Comparison of ENCODE assay signal across 29 cellular contexts in genomic region chr10:10489765-10490164, GRCh38.
"Had no signal": no experiment of that assay in that cellular context is flagged by ENCODE, and none has a peak within 500 bp of the region (broad histone marks: within the 10 kb centered on the region; RNA-seq: fewer than 3 reads in every experiment).

No MANE protein-coding gene starts in this region.

- H3K36me3 Mint-ChIP-seq: activated naive CD4-positive, alpha-beta T cell treated with anti-CD3 and anti-CD28 coated beads, Interleukin-2, amount 50 U/mL, for 24 hours; natural killer cell treated with Interleukin-12 subunit alpha and Interleukin-12 subunit beta and Interleukin-15 and Interleukin-18, amount 100 ng/mL, for 72 hours had no signal

- H3K36me3 ChIP-seq: colonic mucosa, esophagus squamous epithelium, left ventricle myocardium inferior, neutrophil, ovary, right lobe of liver, spleen, suprapubic skin, tibial artery had no signal

- DNase-seq: activated CD4-positive, alpha-beta memory T cell treated with anti-CD3 and anti-CD28 coated beads, Interleukin-2, amount 10 ng/mL, durations not matched to agents 7 days and 5 days; activated CD4-positive, alpha-beta T cell treated with anti-CD3 and anti-CD28 coated beads, Interleukin-2, amount 10 ng/mL, durations not matched to agents 24 days and 14 days; activated CD4-positive, CD25-positive, alpha-beta regulatory T cell treated with anti-CD3 and anti-CD28 coated beads, Interleukin-2, amount 50 U/mL, for 72 hours; activated CD8-positive, alpha-beta memory T cell treated with anti-CD3 and anti-CD28 coated beads, Interleukin-2, amount 50 U/mL, for 48 hours; activated gamma-delta T cell treated with Interleukin-2 at 50 U/mL for 16 hours; activated naive CD8-positive, alpha-beta T cell treated with anti-CD3 and anti-CD28 coated beads, Interleukin-2, amount 50 U/mL, for 24 hours; activated T-cell treated with anti-CD3 and anti-CD28 coated beads, Interleukin-2, amount 50 U/mL, for 24 hours; anterior cingulate cortex; body of pancreas; colonic mucosa; effector CD8-positive, alpha-beta T cell; esophagus squamous epithelium; foreskin melanocyte; islet precursor cell; left ventricle myocardium inferior; mucosa of descending colon; ovary; right lobe of liver; spleen; stimulated activated naive CD4-positive, alpha-beta T cell; T-helper 17 cell; T1000; tibial artery had no signal

- H3K4me1 ChIP-seq: body of pancreas, colonic mucosa, esophagus squamous epithelium, left ventricle myocardium inferior, right lobe of liver, spleen, suprapubic skin had no signal

- H3K27ac Mint-ChIP-seq: activated CD4-positive, alpha-beta memory T cell treated with anti-CD3 and anti-CD28 coated beads, Interleukin-2, amount 10 ng/mL, durations not matched to agents 7 days and 5 days; activated CD4-positive, alpha-beta T cell treated with anti-CD3 and anti-CD28 coated beads, Interleukin-2, amount 10 ng/mL, durations not matched to agents 24 days and 14 days; activated naive CD4-positive, alpha-beta T cell treated with anti-CD3 and anti-CD28 coated beads, Interleukin-2, amount 50 U/mL, for 24 hours; activated naive CD8-positive, alpha-beta T cell treated with anti-CD3 and anti-CD28 coated beads, Interleukin-2, amount 50 U/mL, for 24 hours; activated T-cell treated with anti-CD3 and anti-CD28 coated beads, Interleukin-2, amount 50 U/mL, for 24 hours; natural killer cell treated with Interleukin-12 subunit alpha and Interleukin-12 subunit beta and Interleukin-15 and Interleukin-18, amount 100 ng/mL, for 72 hours; progenitor cell of endocrine pancreas; T-helper 17 cell had no signal

- H3K27me3 ChIP-seq: body of pancreas, colonic mucosa, esophagus squamous epithelium, neutrophil, ovary, right lobe of liver, spleen, suprapubic skin, tibial artery had no signal

- H3K27me3 Mint-ChIP-seq: activated CD4-positive, alpha-beta memory T cell treated with anti-CD3 and anti-CD28 coated beads, Interleukin-2, amount 10 ng/mL, durations not matched to agents 7 days and 5 days; activated CD4-positive, alpha-beta T cell treated with anti-CD3 and anti-CD28 coated beads, Interleukin-2, amount 10 ng/mL, durations not matched to agents 24 days and 14 days had no signal

- H3K4me3 Mint-ChIP-seq: activated CD4-positive, alpha-beta memory T cell treated with anti-CD3 and anti-CD28 coated beads, Interleukin-2, amount 10 ng/mL, durations not matched to agents 7 days and 5 days; activated CD4-positive, alpha-beta T cell treated with anti-CD3 and anti-CD28 coated beads, Interleukin-2, amount 10 ng/mL, durations not matched to agents 24 days and 14 days; activated naive CD4-positive, alpha-beta T cell treated with anti-CD3 and anti-CD28 coated beads, Interleukin-2, amount 50 U/mL, for 24 hours; activated naive CD8-positive, alpha-beta T cell treated with anti-CD3 and anti-CD28 coated beads, Interleukin-2, amount 50 U/mL, for 24 hours; activated T-cell treated with anti-CD3 and anti-CD28 coated beads, Interleukin-2, amount 50 U/mL, for 24 hours; natural killer cell treated with Interleukin-12 subunit alpha and Interleukin-12 subunit beta and Interleukin-15 and Interleukin-18, amount 100 ng/mL, for 72 hours; T-helper 17 cell had no signal

- H3K9me3 ChIP-seq: body of pancreas, colonic mucosa, esophagus squamous epithelium, left ventricle myocardium inferior, mucosa of descending colon, neutrophil, ovary, right lobe of liver, spleen, suprapubic skin, tibial artery had no signal

- H3K27ac ChIP-seq: body of pancreas, colonic mucosa, epithelial cell of prostate, esophagus squamous epithelium, left ventricle myocardium inferior, neutrophil, ovary, right lobe of liver, spleen, suprapubic skin, tibial artery had no signal

- H3K9me3 Mint-ChIP-seq: activated CD4-positive, alpha-beta memory T cell treated with anti-CD3 and anti-CD28 coated beads, Interleukin-2, amount 10 ng/mL, durations not matched to agents 7 days and 5 days; activated CD4-positive, alpha-beta T cell treated with anti-CD3 and anti-CD28 coated beads, Interleukin-2, amount 10 ng/mL, durations not matched to agents 24 days and 14 days; activated naive CD4-positive, alpha-beta T cell treated with anti-CD3 and anti-CD28 coated beads, Interleukin-2, amount 50 U/mL, for 24 hours; activated naive CD8-positive, alpha-beta T cell treated with anti-CD3 and anti-CD28 coated beads, Interleukin-2, amount 50 U/mL, for 24 hours; activated T-cell treated with anti-CD3 and anti-CD28 coated beads, Interleukin-2, amount 50 U/mL, for 24 hours; natural killer cell treated with Interleukin-12 subunit alpha and Interleukin-12 subunit beta and Interleukin-15 and Interleukin-18, amount 100 ng/mL, for 72 hours had no signal

- H3K4me3 ChIP-seq: body of pancreas, colonic mucosa, esophagus squamous epithelium, left ventricle myocardium inferior, mucosa of descending colon, ovary, right lobe of liver, spleen, suprapubic skin, tibial artery had no signal

- H3K4me1 Mint-ChIP-seq: activated CD4-positive, alpha-beta memory T cell treated with anti-CD3 and anti-CD28 coated beads, Interleukin-2, amount 10 ng/mL, durations not matched to agents 7 days and 5 days; activated CD4-positive, alpha-beta T cell treated with anti-CD3 and anti-CD28 coated beads, Interleukin-2, amount 10 ng/mL, durations not matched to agents 24 days and 14 days; activated naive CD4-positive, alpha-beta T cell treated with anti-CD3 and anti-CD28 coated beads, Interleukin-2, amount 50 U/mL, for 24 hours; activated naive CD8-positive, alpha-beta T cell treated with anti-CD3 and anti-CD28 coated beads, Interleukin-2, amount 50 U/mL, for 24 hours; T-helper 17 cell had no signal
